ENCODE assay signal across 18 cellular contexts in the genomic region with DNA sequence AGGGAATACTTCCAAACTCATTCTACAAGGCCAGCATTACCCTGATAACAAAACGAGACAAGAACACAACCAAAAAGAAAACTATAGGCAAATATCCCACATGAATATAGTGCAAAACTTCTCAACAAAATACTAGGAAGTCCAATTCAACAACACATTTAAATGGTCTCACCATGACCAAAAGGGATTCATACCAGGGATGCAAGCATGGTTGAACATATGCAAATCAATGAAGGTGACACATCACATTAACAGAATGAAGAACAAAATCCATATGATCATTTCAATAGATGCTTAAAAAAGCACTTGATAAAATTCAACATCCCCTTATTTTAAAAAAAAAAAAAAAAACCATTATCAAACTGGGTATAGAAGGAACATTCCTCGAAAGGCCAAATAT.
DNase-seq lines count a peak whose midpoint lies in the region; ATAC-seq and TF ChIP-seq lines count a peak whose summit lies in the region.
"Had no signal": no experiment of that assay in that cellular context is flagged by ENCODE, and none has a peak within 500 bp of the region (broad histone marks: within the 10 kb centered on the region; RNA-seq: fewer than 3 reads in every experiment).

No MANE protein-coding gene starts in this region.

- no peak overlapping the region for H3K27ac ChIP-seq in osteoblast (ENCODE audit: low read depth, low read length)
- H3K27ac ChIP-seq: 22Rv1; A549; BLaER1 treated with 17β-estradiol and CSF1 and Interleukin-3, amounts not matched to agents 10 nM and 100 nM; C4-2B had no signal

- peak; percentile 19 for DNase-seq in NAMALWA (ENCODE audit: low spot score)
- DNase-seq in nephron progenitor cell = no peak
- DNase-seq in osteoblast (ENCODE audit: insufficient read length, low spot score, missing footprints) = no peak
- DNase-seq in SHP77 (lab: John Stamatoyannopoulos, UW) = no peak
- DNase-seq: AML-193; Caco-2; Calu3; CD4-positive, alpha-beta T cell; CD8-positive, alpha-beta T cell; DMS79 treated with DMSO at 0.1 percent for 48 hours; GF-D8 had no signal

- H3K27me3 ChIP-seq in osteoblast (ENCODE audit: insufficient read depth, low read length) = no peaks in the 10 kb centered on the region
- H3K27me3 ChIP-seq: BLaER1 treated with 17β-estradiol and CSF1 and Interleukin-3, amounts not matched to agents 10 nM and 100 nM had no signal

- no peaks in the 10 kb centered on the region for H3K4me1 Mint-ChIP-seq in nephron progenitor cell

- H3K9me3 Mint-ChIP-seq in nephron progenitor cell = peaks cover 6% of the 10 kb centered on the region
- H3K9me3 Mint-ChIP-seq: CD4-positive, alpha-beta T cell; CD8-positive, alpha-beta T cell had no signal

- no peak overlapping the region for H3K4me3 ChIP-seq in osteoblast (ENCODE audit: insufficient read depth, low read length)
- H3K4me3 ChIP-seq: A549; BLaER1 treated with 17β-estradiol and CSF1 and Interleukin-3, amounts not matched to agents 10 nM and 100 nM had no signal

- H3K27ac Mint-ChIP-seq in nephron progenitor cell = no peak overlapping the region
- H3K27ac Mint-ChIP-seq: B cell; CD4-positive, alpha-beta T cell; CD8-positive, alpha-beta T cell had no signal

- no peaks in the 10 kb centered on the region for H3K79me2 ChIP-seq in osteoblast (ENCODE audit: insufficient read depth, low read length)

- ATAC-seq in GM18861 (IDR thresholded peaks at IDR 0.05; ENCODE audit: unreplicated experiment) = peak; percentile 52
- ATAC-seq in GM19467 (IDR thresholded peaks at IDR 0.05; ENCODE audit: unreplicated experiment) = peak; percentile 43
- ATAC-seq: A549; CD8-positive, alpha-beta T cell had no signal

- no peaks in the 10 kb centered on the region for H3K36me3 ChIP-seq in osteoblast (ENCODE audit: insufficient read depth, low read length)
- H3K36me3 ChIP-seq: BLaER1 treated with 17β-estradiol and CSF1 and Interleukin-3, amounts not matched to agents 10 nM and 100 nM had no signal

- H3K4me3 Mint-ChIP-seq in nephron progenitor cell = no peak overlapping the region
- H3K4me3 Mint-ChIP-seq: B cell; CD4-positive, alpha-beta T cell; CD8-positive, alpha-beta T cell had no signal

- no peaks in the 10 kb centered on the region for H3K4me1 ChIP-seq in osteoblast (ENCODE audit: insufficient read depth, low read length)
- H3K4me1 ChIP-seq: A549; BLaER1 treated with 17β-estradiol and CSF1 and Interleukin-3, amounts not matched to agents 10 nM and 100 nM; Caco-2 had no signal

- no peaks in the 10 kb centered on the region for H3K9me3 ChIP-seq in osteoblast (ENCODE audit: low read depth, low read length)
- H3K9me3 ChIP-seq: A549; BLaER1 treated with 17β-estradiol and CSF1 and Interleukin-3, amounts not matched to agents 10 nM and 100 nM; Caco-2 had no signal

- TF ChIP-seq CTCF in nephron progenitor cell (IDR thresholded peaks at IDR 0.05) (no peak), osteoblast (IDR thresholded peaks at IDR 0.05; ENCODE audit: extremely low read depth, low read depth, low read length) (no peak)

- H3K27me3 Mint-ChIP-seq in nephron progenitor cell (ENCODE audit: low read depth, poor library complexity) = no peaks in the 10 kb centered on the region
- H3K27me3 Mint-ChIP-seq: B cell; CD4-positive, alpha-beta T cell had no signal

- H3K4me2 ChIP-seq in osteoblast (ENCODE audit: insufficient read depth, low read length) = no peak overlapping the region
- H3K4me2 ChIP-seq: A549; BLaER1 treated with 17β-estradiol and CSF1 and Interleukin-3, amounts not matched to agents 10 nM and 100 nM had no signal

- no peaks in the 10 kb centered on the region for H4K20me1 ChIP-seq in osteoblast (ENCODE audit: insufficient read depth, low read length)
- H4K20me1 ChIP-seq: BLaER1 treated with 17β-estradiol and CSF1 and Interleukin-3, amounts not matched to agents 10 nM and 100 nM had no signal

- H2AFZ ChIP-seq in osteoblast (ENCODE audit: low read length) = no peak overlapping the region

- peaks cover 9% of the 10 kb centered on the region for H3K36me3 Mint-ChIP-seq in nephron progenitor cell (ENCODE audit: low read depth)
